8 cellular contexts compared by ENCODE assay signal in the genomic region with DNA sequence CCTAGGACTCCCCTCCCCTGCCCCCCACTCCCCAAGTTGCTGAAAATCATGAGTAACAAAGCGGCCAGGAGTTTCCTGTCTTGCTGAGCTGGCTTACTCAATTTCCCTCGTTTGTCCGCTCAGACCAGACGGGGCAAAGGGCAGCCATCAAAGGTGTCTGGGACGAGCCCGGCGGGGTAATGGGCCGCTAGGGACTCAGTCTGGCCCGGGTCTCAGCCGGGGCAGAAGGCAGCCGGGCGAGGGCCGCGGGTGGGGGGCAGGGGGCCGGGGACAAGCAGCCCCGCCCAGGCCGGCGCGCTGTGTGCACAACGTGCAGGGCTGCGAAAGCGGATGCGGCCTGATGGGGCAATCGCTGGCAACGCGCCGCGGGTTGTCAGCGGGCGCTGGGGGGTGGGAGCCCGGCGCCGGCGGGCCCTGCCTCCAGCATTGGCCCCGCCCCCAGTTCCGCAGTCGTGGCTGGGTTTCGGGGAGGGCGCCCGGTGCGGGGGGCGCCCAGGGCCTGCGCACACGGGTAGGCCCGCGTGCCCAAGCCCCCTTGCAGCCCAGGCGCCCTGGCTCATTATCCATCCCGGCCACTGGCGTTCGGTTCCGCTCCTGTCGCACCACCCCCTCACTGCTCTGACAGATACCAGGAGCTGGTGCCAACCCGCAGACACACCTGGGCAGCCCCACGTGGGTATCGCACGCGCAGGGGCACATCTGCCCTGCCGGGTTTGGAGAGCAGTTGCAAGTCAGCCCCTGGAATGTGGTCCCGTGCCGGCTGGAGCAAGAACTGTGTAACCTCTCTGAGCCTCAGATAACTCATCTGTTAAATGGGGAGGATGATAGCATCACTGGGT. TPM values are rescaled to one million over a fixed set of nuclear protein-coding genes. Genes with fewer than 3 reads are reported as not detected.
A peak's percentile ranks its signal among the peaks of the same experiment; 100 is the strongest.
DNase-seq lines count a peak whose midpoint lies in the region; ATAC-seq and TF ChIP-seq lines count a peak whose summit lies in the region.

No MANE protein-coding gene starts in this region.

- peak overlapping the region; percentile 89 for H3K27ac ChIP-seq in ACC112 (ENCODE audit: low read depth, low read length)

- H3K27ac Mint-ChIP-seq in activated CD4-positive, alpha-beta T cell treated with anti-CD3 and anti-CD28 coated beads, Interleukin-2, amount 10 ng/mL, durations not matched to agents 7 days and 5 days: peak overlapping the region; percentile 95

- CTCF ChIA-PET in activated CD4-positive, alpha-beta T cell treated with anti-CD3 and anti-CD28 coated beads, Interleukin-2, amount 10 ng/mL, durations not matched to agents 7 days and 5 days (lab: Charles Lee): interaction anchor here (0.6 to 4.7 kb wide), 12 partner anchors 11 to 91 kb away, joined by 3 to 31 read pairs (median 6); a partner anchor contains a TSS

- DNase-seq in NCI-H2227 treated with DMSO at 0.1 percent for 48 hours (lab: John Stamatoyannopoulos, UW): peak; percentile 33
- DNase-seq in activated CD4-positive, alpha-beta T cell treated with anti-CD3 and anti-CD28 coated beads, Interleukin-2, amount 10 ng/mL, durations not matched to agents 7 days and 5 days: peak; percentile 89
- peak; percentile 99 for DNase-seq in dermis blood vessel endothelial cell
- peak; percentile 88 to 98 for DNase-seq in lower leg skin (ENCODE audit: low spot score in 2 of 2)
- peak; percentile 82 to 86 for DNase-seq in stimulated activated CD4-positive, alpha-beta T cell treated with anti-CD3 and anti-CD28 coated beads, Interleukin-4, amount 100 ng/mL, for 48 hours (ENCODE audit: low read depth in 2 of 2)

- H3K9me3 Mint-ChIP-seq in activated CD4-positive, alpha-beta T cell treated with anti-CD3 and anti-CD28 coated beads, Interleukin-2, amount 10 ng/mL, durations not matched to agents 7 days and 5 days: no peaks in the 10 kb centered on the region

- H3K4me1 ChIP-seq in ACC112 (ENCODE audit: control insufficient read depth, insufficient read depth, low read length, unreplicated experiment): peaks cover 56% of the 10 kb centered on the region

- TF ChIP-seq POLR2A in lower leg skin (IDR thresholded peaks at IDR 0.05): no peak

- no peaks in the 10 kb centered on the region for H3K36me3 ChIP-seq in ACC112 (ENCODE audit: insufficient read depth, low read length)

- H3K27me3 Mint-ChIP-seq in activated CD4-positive, alpha-beta T cell treated with anti-CD3 and anti-CD28 coated beads, Interleukin-2, amount 10 ng/mL, durations not matched to agents 7 days and 5 days: no peaks in the 10 kb centered on the region

- H3K4me1 Mint-ChIP-seq in activated CD4-positive, alpha-beta T cell treated with anti-CD3 and anti-CD28 coated beads, Interleukin-2, amount 10 ng/mL, durations not matched to agents 7 days and 5 days: peaks cover 83% of the 10 kb centered on the region

- H3K4me3 Mint-ChIP-seq in activated CD4-positive, alpha-beta T cell treated with anti-CD3 and anti-CD28 coated beads, Interleukin-2, amount 10 ng/mL, durations not matched to agents 7 days and 5 days: peak overlapping the region; percentile 69

- 1% methylated on average over 20 to 42 of the region's 60 CpGs for WGBS in lower leg skin, 2 donors

- H3K36me3 Mint-ChIP-seq in activated CD4-positive, alpha-beta T cell treated with anti-CD3 and anti-CD28 coated beads, Interleukin-2, amount 10 ng/mL, durations not matched to agents 7 days and 5 days (ENCODE audit: low read depth): peaks cover 3% of the 10 kb centered on the region

- no peaks in the 10 kb centered on the region for H3K79me2 ChIP-seq in ACC112 (ENCODE audit: control insufficient read depth, insufficient read depth, low read length, unreplicated experiment)

- no peaks in the 10 kb centered on the region for H3K27me3 ChIP-seq in ACC112 (ENCODE audit: insufficient read depth, low read length)

- ATAC-seq in GM18858 (IDR thresholded peaks at IDR 0.05; ENCODE audit: unreplicated experiment) (peak; percentile 52), HG03045 (IDR thresholded peaks at IDR 0.05; ENCODE audit: unreplicated experiment) (peak; percentile 56)

- TF ChIP-seq CTCF in lower leg skin (IDR thresholded peaks at IDR 0.05): no peak

- no peak overlapping the region for H2AFZ ChIP-seq in ACC112 (ENCODE audit: low read length, unreplicated experiment)

- POLR2A ChIA-PET in activated CD4-positive, alpha-beta T cell treated with anti-CD3 and anti-CD28 coated beads, Interleukin-2, amount 10 ng/mL, durations not matched to agents 7 days and 5 days (lab: Charles Lee): interaction anchor here (0.6 to 2.2 kb wide), 7 partner anchors 22 to 96 kb away, joined by 3 to 10 read pairs (median 6); a partner anchor contains a TSS

- intact Hi-C loops in lower leg skin (cut with DNase I; ENCODE audit: low total_unique reads): no loop called here

- H3K4me3 ChIP-seq in ACC112 (ENCODE audit: low read depth, low read length) (peak overlapping the region; percentile 55), lower leg skin (ENCODE audit: low read depth, poor library complexity, severe bottlenecking) (peak overlapping the region; percentile 13)

RNA-seq across cellular contexts. Expression of a gene that starts 35.1 kb away (rescaled TPM):
- total RNA-seq in activated CD4-positive, alpha-beta T cell treated with anti-CD3 and anti-CD28 coated beads, Interleukin-2, amount 10 ng/mL, durations not matched to agents 7 days and 5 days: 10 to 100 TPM; 31.8 to 34.5 TPM
- 25.9 and 35.9 TPM in 2 replicates for total RNA-seq in dermis blood vessel endothelial cell
- total RNA-seq in lower leg skin: 10 to 100 TPM; 32.8 to 54.4 (median 48.1) TPM

RNA-seq across cellular contexts. Expression of a gene that starts 45.9 kb away (rescaled TPM):
- total RNA-seq in activated CD4-positive, alpha-beta T cell treated with anti-CD3 and anti-CD28 coated beads, Interleukin-2, amount 10 ng/mL, durations not matched to agents 7 days and 5 days: 100 to 1,000 TPM; 166 to 189 TPM
- total RNA-seq in dermis blood vessel endothelial cell (146 and 173 TPM in 2 replicates), lower leg skin (100 to 1,000 TPM; 274 to 929 (median 421) TPM)

Comparison
In these comparisons a context has a peak if more than half of its experiments do, and no peak if none do; other contexts are left out.
1. Peak in every context shown above with its lines: DNase-seq, ATAC-seq, H3K4me3 ChIP-seq and H3K27ac ChIP-seq.
2. DNase-seq: peak in every context shown above with its lines; median percentile 99 in dermis blood vessel endothelial cell; 93 in lower leg skin; 89 in activated CD4-positive, alpha-beta T cell treated with anti-CD3 and anti-CD28 coated beads, Interleukin-2, amount 10 ng/mL, durations not matched to agents 7 days and 5 days; 84 in stimulated activated CD4-positive, alpha-beta T cell treated with anti-CD3 and anti-CD28 coated beads, Interleukin-4, amount 100 ng/mL, for 48 hours; 33 in NCI-H2227 treated with DMSO at 0.1 percent for 48 hours.